ENCODE assay signal across 10 cellular contexts in the genomic region with DNA sequence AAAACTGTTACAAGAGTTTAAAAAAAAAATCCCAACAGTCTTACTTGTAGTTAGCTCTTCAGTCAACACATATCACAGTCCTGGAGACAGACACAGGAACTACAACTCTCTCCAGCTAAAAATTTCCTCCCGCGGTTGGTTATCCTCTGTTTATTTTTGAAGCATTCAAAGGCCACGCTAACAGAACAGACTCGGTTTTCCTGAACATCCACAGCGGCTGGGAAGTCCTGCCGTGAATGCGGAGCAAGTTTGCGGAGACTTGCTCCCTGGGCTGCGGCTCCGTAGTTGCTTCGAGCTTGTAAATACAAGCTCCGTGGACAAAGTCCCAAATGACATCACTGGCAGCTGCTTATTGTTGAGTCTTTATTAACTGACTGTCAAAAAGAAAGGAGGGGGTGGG. TPM values are rescaled to one million over a fixed set of nuclear protein-coding genes. Genes with fewer than 3 reads are reported as not detected.
A peak's percentile ranks its signal among the peaks of the same experiment; 100 is the strongest.
DNase-seq lines count a peak whose midpoint lies in the region; ATAC-seq and TF ChIP-seq lines count a peak whose summit lies in the region.
"Had no signal": no experiment of that assay in that cellular context is flagged by ENCODE, and none has a peak within 500 bp of the region (broad histone marks: within the 10 kb centered on the region; RNA-seq: fewer than 3 reads in every experiment).

Gene NCKAP5, minus strand, starts transcription at position 292 of the 400 bp plus-strand sequence. CDS start 50,937 bp downstream, outside the sequence.

- no peak for DNase-seq in cerebellum (ENCODE audit: low spot score)
- peak; percentile 34 for DNase-seq in kidney glomerular epithelial cell (lab: John Stamatoyannopoulos, UW)
- no peak for DNase-seq in SK-N-SH
- no peak for DNase-seq in WERI-Rb-1
- DNase-seq: stimulated activated CD4-positive, alpha-beta T cell treated with anti-CD3 and anti-CD28 coated beads, Interleukin-12 subunit alpha, Interleukin-12 subunit beta, amount 100 ng/mL, for 4 hours had no signal

- no peak within 1 kb of the TSS for H3K9ac ChIP-seq in HUES48 (ENCODE audit: low read depth, low read length)
- H3K9ac ChIP-seq in skeletal muscle satellite cell (ENCODE audit: low read depth, low read length), result peak within 1 kb of the TSS; percentile 53
- no peak within 1 kb of the TSS for H3K9ac ChIP-seq in SK-N-SH
- H3K9ac ChIP-seq: KMS-11 had no signal

- POLR2A ChIA-PET in SK-N-SH (lab: Yijun Ruan, JAX), result no interaction called here

- peaks cover 50% of the 10 kb centered on the region for H3K4me1 ChIP-seq in HUES48 (ENCODE audit: control insufficient read depth, insufficient read depth, low read length)
- H3K4me1 ChIP-seq in skeletal muscle satellite cell (ENCODE audit: control insufficient read depth, insufficient read depth, low read length), result peaks cover 19% of the 10 kb centered on the region
- H3K4me1 ChIP-seq in SK-N-SH (ENCODE audit: control insufficient read depth in 1 of 2, insufficient read depth in 2 of 2, low read depth in 1 of 2, low read length in 1 of 2), result peaks cover 0 to 9% of the 10 kb centered on the region in 2 experiments; a peak in 1 of 4 replicates

- H3K4me3 ChIP-seq in HUES48 (ENCODE audit: low read depth, low read length) (no peak within 1 kb of the TSS), skeletal muscle satellite cell (ENCODE audit: low read length) (peak within 1 kb of the TSS; percentile 69), SK-N-SH (ENCODE audit: low read depth in 2 of 2, low read length in 1 of 2) (no peak within 1 kb of the TSS), WERI-Rb-1 (ENCODE audit: low read depth, low read length) (no peak within 1 kb of the TSS)

- no peak within 1 kb of the TSS for H2AFZ ChIP-seq in SK-N-SH (ENCODE audit: low read depth)

- no peaks in the 10 kb centered on the region for H3F3A ChIP-seq in SK-N-SH (replicated peaks; ENCODE audit: insufficient read depth)

- ATAC-seq in HG02678 (IDR thresholded peaks at IDR 0.05; ENCODE audit: unreplicated experiment) (no peak), GM19452 (IDR thresholded peaks at IDR 0.05; ENCODE audit: unreplicated experiment) (no peak)

- no peak for TF ChIP-seq EP300 in SK-N-SH (IDR thresholded peaks at IDR 0.05; ENCODE audit: borderline replicate concordance in 1 of 2, low read depth in 1 of 2, low read length in 1 of 2)

- peak within 1 kb of the TSS; percentile 85 for H3K4me2 ChIP-seq in skeletal muscle satellite cell (ENCODE audit: low read length)
- no peak within 1 kb of the TSS for H3K4me2 ChIP-seq in SK-N-SH
- H3K4me2 ChIP-seq: KMS-11 had no signal

- H3K9me3 ChIP-seq in HUES48 (ENCODE audit: control insufficient read depth, insufficient read depth, low read length) (no peaks in the 10 kb centered on the region), skeletal muscle satellite cell (replicated peaks; ENCODE audit: low read length) (no peaks in the 10 kb centered on the region), SK-N-SH (no peaks in the 10 kb centered on the region), WERI-Rb-1 (ENCODE audit: severe bottlenecking) (no peaks in the 10 kb centered on the region)

- H3K27me3 ChIP-seq in HUES48 (ENCODE audit: control insufficient read depth, insufficient read depth, low read length) (no peaks in the 10 kb centered on the region), skeletal muscle satellite cell (ENCODE audit: control insufficient read depth, insufficient read depth, low read length) (peaks cover 3% of the 10 kb centered on the region), SK-N-SH (ENCODE audit: insufficient read depth) (no peaks in the 10 kb centered on the region), WERI-Rb-1 (ENCODE audit: insufficient read depth, low read depth, severe bottlenecking) (no peaks in the 10 kb centered on the region)

- no peak for TF ChIP-seq RAD21 in SK-N-SH (IDR thresholded peaks at IDR 0.05; ENCODE audit: low read length)

- TF ChIP-seq CTCF in SK-N-SH (IDR thresholded peaks at IDR 0.05), result no peak
- TF ChIP-seq CTCF in WERI-Rb-1 (IDR thresholded peaks at IDR 0.05; ENCODE audit: low read depth, low read length), result no peak

- no peaks in the 10 kb centered on the region for H4K20me1 ChIP-seq in SK-N-SH (ENCODE audit: insufficient read depth)

- 75% methylated on average over 12 of the region's 12 CpGs for WGBS in SK-N-SH (ENCODE audit: low lambda C conversion rate)

- CTCF ChIA-PET in SK-N-SH (lab: Yijun Ruan, JAX), result interaction anchor here (2.8 kb wide), 1 partner anchor 212 kb away, joined by 8 read pairs; no protein-coding TSS in a partner anchor

- H3K79me2 ChIP-seq in SK-N-SH (ENCODE audit: insufficient read depth), result no peaks in the 10 kb centered on the region

- H3K36me3 ChIP-seq in HUES48 (ENCODE audit: control insufficient read depth, insufficient read depth, low read length), result no peaks in the 10 kb centered on the region
- no peaks in the 10 kb centered on the region for H3K36me3 ChIP-seq in skeletal muscle satellite cell (ENCODE audit: insufficient read depth, low read length)
- no peaks in the 10 kb centered on the region for H3K36me3 ChIP-seq in SK-N-SH (replicated peaks in 1 of 2; ENCODE audit: control insufficient read depth in 1 of 2, insufficient read depth in 2 of 2, low read length in 1 of 2)
- no peaks in the 10 kb centered on the region for H3K36me3 ChIP-seq in WERI-Rb-1

- no peaks in the 10 kb centered on the region for H3K9me2 ChIP-seq in SK-N-SH

- peak within 1 kb of the TSS; percentile 6 for H3K27ac ChIP-seq in HUES48 (ENCODE audit: low read depth, low read length)
- no peak within 1 kb of the TSS for H3K27ac ChIP-seq in SK-N-SH (ENCODE audit: low read depth in 2 of 2, low read length in 1 of 2)
- no peak within 1 kb of the TSS for H3K27ac ChIP-seq in WERI-Rb-1
- H3K27ac ChIP-seq: KMS-11 had no signal

TF ChIP-seq in SK-N-SH, 30 proteins besides CTCF, POLR2A, EP300 and RAD21:
- TF ChIP-seq FOSL2 (IDR thresholded peaks at IDR 0.05; ENCODE audit: borderline replicate concordance, low read depth), result no peak
- TF ChIP-seq MEF2A (IDR thresholded peaks at IDR 0.05; ENCODE audit: borderline replicate concordance, low read depth), result no peak
- no peak for TF ChIP-seq SIN3A (IDR thresholded peaks at IDR 0.05; ENCODE audit: borderline replicate concordance, low read depth, low read length)
- TF ChIP-seq RCOR1 (IDR thresholded peaks at IDR 0.05; ENCODE audit: low read length), result no peak

RNA-seq across cellular contexts. Expression of gene NCKAP5, which starts in this region (rescaled TPM):
- total RNA-seq in cerebellum, result 25.3 TPM
- total RNA-seq in skeletal muscle satellite cell (2012; rRNA removed), result under 0.01 TPM in 2 replicates
- 0.02 TPM in 2 replicates for polyA plus RNA-seq in SK-N-SH (2012; rRNA removed)
- 0.03 TPM in 2 replicates for polyA plus RNA-seq in SK-N-SH (2012; cell fraction: cytosol; rRNA removed)
- polyA plus RNA-seq in SK-N-SH (2012; cell fraction: nucleus; rRNA removed), result 0.01 and 0.02 TPM in 2 replicates
